In genomic region chr1:56330400-56331026, GRCh38 we compare ENCODE assay signal across 9 cellular contexts.
DNase-seq lines count a peak whose midpoint lies in the region; ATAC-seq lines count a peak whose summit lies in the region.
"Had no signal": no experiment of that assay in that cellular context is flagged by ENCODE, and none has a peak within 500 bp of the region (broad histone marks: within the 10 kb centered on the region; RNA-seq: fewer than 3 reads in every experiment).

No MANE protein-coding gene starts in this region.

- CTCF ChIA-PET in CD4-positive, alpha-beta memory T cell (lab: Charles Lee; ENCODE audit: partially characterized antibody), result no interaction called here

- H3K4ac ChIP-seq in mesenchymal stem cell (ENCODE audit: low read depth in 1 of 2, low read length in 2 of 2), result no peak overlapping the region

- H3K14ac ChIP-seq in mesenchymal stem cell (ENCODE audit: low read length in 2 of 2), result no peak overlapping the region

- no peaks in the 10 kb centered on the region for H3K27me3 Mint-ChIP-seq in CD4-positive, alpha-beta memory T cell

- H2BK12ac ChIP-seq in mesenchymal stem cell (ENCODE audit: low read length in 2 of 2), result no peak overlapping the region

- no peak overlapping the region for H3K4me3 ChIP-seq in mesenchymal stem cell (ENCODE audit: insufficient read depth in 1 of 2, low read depth in 1 of 2, low read length in 2 of 2)
- H3K4me3 ChIP-seq in CD4-positive, alpha-beta memory T cell (ENCODE audit: low read length in 2 of 2), result no peak overlapping the region

- no peaks in the 10 kb centered on the region for H3K9me3 ChIP-seq in mesenchymal stem cell (ENCODE audit: control insufficient read depth, low read length)
- H3K9me3 ChIP-seq in CD4-positive, alpha-beta memory T cell (ENCODE audit: control insufficient read depth in 1 of 2, low read length in 2 of 2), result no peaks in the 10 kb centered on the region

- H3K4me1 Mint-ChIP-seq in CD4-positive, alpha-beta memory T cell, result no peaks in the 10 kb centered on the region

- H2BK15ac ChIP-seq in mesenchymal stem cell (ENCODE audit: low read depth, poor library complexity, severe bottlenecking), result no peak overlapping the region

- H2BK120ac ChIP-seq in mesenchymal stem cell (ENCODE audit: low read depth, low read length), result no peak overlapping the region

- no peaks in the 10 kb centered on the region for H3K36me3 Mint-ChIP-seq in CD4-positive, alpha-beta memory T cell

- no peak overlapping the region for H2BK5ac ChIP-seq in mesenchymal stem cell (ENCODE audit: low read depth, low read length, poor library complexity, severe bottlenecking)

- no peak overlapping the region for H4K8ac ChIP-seq in mesenchymal stem cell (ENCODE audit: low read length)

- peak; percentile 3 for DNase-seq in OCI-M1 (lab: John Stamatoyannopoulos, UW)
- DNase-seq in mesenchymal stem cell, result peak; percentile 87
- no peak for DNase-seq in activated CD8-positive, alpha-beta memory T cell treated with anti-CD3 and anti-CD28 coated beads, Interleukin-2, amount 50 U/mL, for 4 hours
- no peak for DNase-seq in CD4-positive, alpha-beta memory T cell
- no peak for DNase-seq in RKO (ENCODE audit: low spot score)

- no peak overlapping the region for H3K27ac Mint-ChIP-seq in CD4-positive, alpha-beta memory T cell

- H2AK5ac ChIP-seq in mesenchymal stem cell (ENCODE audit: low read length, severe bottlenecking), result no peak overlapping the region

- H3K79me1 ChIP-seq in mesenchymal stem cell (replicated peaks; ENCODE audit: low read length, poor library complexity, severe bottlenecking), result no peaks in the 10 kb centered on the region

- H3K27ac ChIP-seq in mesenchymal stem cell (ENCODE audit: low read length, poor library complexity, severe bottlenecking), result no peak overlapping the region
- no peak overlapping the region for H3K27ac ChIP-seq in CD4-positive, alpha-beta memory T cell (ENCODE audit: low read depth, low read length)

- H3K4me3 Mint-ChIP-seq in CD4-positive, alpha-beta memory T cell, result no peak overlapping the region

- WGBS in mesenchymal stem cell, result 15% methylated on average over 1 of the region's 1 CpG

- H3K36me3 ChIP-seq in mesenchymal stem cell (ENCODE audit: control insufficient read depth in 1 of 2, insufficient read depth in 2 of 2, low read depth in 1 of 2, low read length in 2 of 2), result no peaks in the 10 kb centered on the region
- H3K36me3 ChIP-seq in CD4-positive, alpha-beta memory T cell (ENCODE audit: insufficient read depth, low read length), result no peaks in the 10 kb centered on the region

- H2AFZ ChIP-seq in mesenchymal stem cell (ENCODE audit: low read depth, low read length), result no peak overlapping the region

- H4K91ac ChIP-seq in mesenchymal stem cell (ENCODE audit: low read length), result no peak overlapping the region

- POLR2A ChIA-PET in CD4-positive, alpha-beta memory T cell (lab: Charles Lee; ENCODE audit: partially characterized antibody), result no interaction called here

- H3K23ac ChIP-seq in mesenchymal stem cell (ENCODE audit: low read length in 2 of 2), result no peak overlapping the region

- no peak overlapping the region for H3K9ac ChIP-seq in mesenchymal stem cell (ENCODE audit: low read length)

- H3K18ac ChIP-seq in mesenchymal stem cell (ENCODE audit: low read depth in 1 of 2, low read length in 2 of 2), result peak overlapping the region in 1 of 2 experiments; percentile 29

- peaks cover 8% of the 10 kb centered on the region for H3K4me1 ChIP-seq in mesenchymal stem cell (ENCODE audit: control insufficient read depth, insufficient read depth, low read depth, low read length)
- no peaks in the 10 kb centered on the region for H3K4me1 ChIP-seq in CD4-positive, alpha-beta memory T cell (ENCODE audit: insufficient read depth, low read length)

- H3K27me3 ChIP-seq in mesenchymal stem cell (ENCODE audit: control insufficient read depth in 1 of 2, insufficient read depth in 1 of 2, low read length in 2 of 2), result no peaks in the 10 kb centered on the region
- H3K27me3 ChIP-seq in CD4-positive, alpha-beta memory T cell (ENCODE audit: insufficient read depth, low read length), result no peaks in the 10 kb centered on the region

- no peak overlapping the region for H3K4me2 ChIP-seq in mesenchymal stem cell (ENCODE audit: low read length, poor library complexity, severe bottlenecking)

- peaks cover 0 to 2% (median 0%) of the 10 kb centered on the region in 8 donors for H3K9me3 Mint-ChIP-seq in CD4-positive, alpha-beta memory T cell

- ATAC-seq in GM18907 (IDR thresholded peaks at IDR 0.05; ENCODE audit: unreplicated experiment) (peak; percentile 97), HG02798 (IDR thresholded peaks at IDR 0.05; ENCODE audit: poor library complexity, unreplicated experiment) (peak; percentile 79)
- no peak for ATAC-seq in activated CD4-positive, CD25-positive, alpha-beta regulatory T cell treated with anti-CD3 and anti-CD28 coated beads, Interleukin-2, amount 50 U/mL, for 24 hours
- ATAC-seq: Panc1 had no signal

- intact Hi-C loops in CD4-positive, alpha-beta memory T cell (cut with micrococcal nuclease), result no loop called here

Comparison
In these comparisons a context has a peak if more than half of its experiments do, and no peak if none do; other contexts are left out.
1. ATAC-seq: peak in GM18907 (single experiment) and HG02798 (single experiment); none in activated CD4-positive, CD25-positive, alpha-beta regulatory T cell treated with anti-CD3 and anti-CD28 coated beads, Interleukin-2, amount 50 U/mL, for 24 hours (0 of 2).
2. DNase-seq: peak in OCI-M1 (single experiment) and mesenchymal stem cell (single experiment); none in activated CD8-positive, alpha-beta memory T cell treated with anti-CD3 and anti-CD28 coated beads, Interleukin-2, amount 50 U/mL, for 4 hours (single experiment), CD4-positive, alpha-beta memory T cell (0 of 5) and RKO (single experiment).